Comparison of ENCODE assay signal across 11 cellular contexts in the genomic region with DNA sequence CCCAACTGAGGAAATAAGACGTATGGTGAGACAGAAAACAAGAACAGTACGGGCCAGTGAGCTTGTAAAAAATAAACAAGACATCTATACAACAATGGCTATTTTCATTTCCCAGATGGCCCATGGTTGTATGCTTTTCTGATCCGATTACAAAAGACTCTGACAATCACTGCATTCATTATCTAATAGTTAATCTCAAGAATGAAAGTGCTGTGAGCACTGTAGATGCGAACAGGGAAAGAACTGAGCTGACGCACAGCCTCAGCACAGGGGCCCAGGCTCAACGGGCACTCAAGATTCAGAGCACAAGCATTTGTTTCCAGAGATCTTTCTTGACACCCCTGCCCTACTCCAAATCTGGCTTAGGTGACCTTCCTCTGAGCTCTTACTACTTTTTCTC. TPM values are rescaled to one million over a fixed set of nuclear protein-coding genes. Genes with fewer than 3 reads are reported as not detected.
DNase-seq lines count a peak whose midpoint lies in the region; ATAC-seq, FAIRE-seq and TF ChIP-seq lines count a peak whose summit lies in the region.
"Had no signal": no experiment of that assay in that cellular context is flagged by ENCODE, and none has a peak within 500 bp of the region (broad histone marks: within the 10 kb centered on the region; RNA-seq: fewer than 3 reads in every experiment).

No MANE protein-coding gene starts in this region.

- intact Hi-C loops in mucosa of descending colon (cut with DNase I, micrococcal nuclease): no loop called here

- no peak overlapping the region for H3K4me2 ChIP-seq in Karpas-422 (ENCODE audit: low read depth, low read length, poor library complexity, severe bottlenecking)

- H3K4me3 ChIP-seq in ACC112 (ENCODE audit: low read depth, low read length) (peak overlapping the region; percentile 18; the same call in 1 of the 2 replicates), mucosa of descending colon (no peak overlapping the region), Karpas-422 (ENCODE audit: low read length) (no peak overlapping the region)
- H3K4me3 ChIP-seq: pancreas had no signal

- FAIRE-seq in H54 (lab: Jason Lieb, UNC): no peak
- FAIRE-seq: pancreas had no signal

- ATAC-seq in HG02642 (IDR thresholded peaks at IDR 0.05; ENCODE audit: poor library complexity, unreplicated experiment) (peak; percentile 46), mucosa of descending colon (peak; percentile 47), GM19467 (IDR thresholded peaks at IDR 0.05; ENCODE audit: unreplicated experiment) (no peak)

- H3K79me2 ChIP-seq in ACC112 (ENCODE audit: control insufficient read depth, insufficient read depth, low read length, unreplicated experiment) (peaks cover 8% of the 10 kb centered on the region), Karpas-422 (ENCODE audit: low read length) (peaks cover 42% of the 10 kb centered on the region)

- H2AFZ ChIP-seq in ACC112 (ENCODE audit: low read length, unreplicated experiment) (no peak overlapping the region), Karpas-422 (ENCODE audit: low read length) (no peak overlapping the region)

- no peak for TF ChIP-seq CTCF in mucosa of descending colon (IDR thresholded peaks at IDR 0.05)

- TF ChIP-seq POLR2A in H54 (IDR thresholded peaks at IDR 0.05; ENCODE audit: low read depth, low read length): no peak

- H3K27me3 ChIP-seq in ACC112 (ENCODE audit: insufficient read depth, low read length) (no peaks in the 10 kb centered on the region), Karpas-422 (ENCODE audit: low read length) (no peaks in the 10 kb centered on the region)
- H3K27me3 ChIP-seq: pancreas had no signal

- H3K27ac ChIP-seq in ACC112 (ENCODE audit: low read depth, low read length) (no peak overlapping the region), Karpas-422 (ENCODE audit: low read length) (no peak overlapping the region)

- peaks cover 14% of the 10 kb centered on the region; the same call in 1 of the 2 replicates for H3K36me3 ChIP-seq in ACC112 (ENCODE audit: insufficient read depth, low read length)
- H3K36me3 ChIP-seq in mucosa of descending colon (ENCODE audit: low read depth): no peaks in the 10 kb centered on the region
- H3K36me3 ChIP-seq in Karpas-422 (ENCODE audit: insufficient read depth, low read length): 0 out of 2 replicates have a peak, but pooled peaks cover 2% of the 10 kb centered on the region
- H3K36me3 ChIP-seq: pancreas had no signal

- H3K4me1 ChIP-seq in ACC112 (ENCODE audit: control insufficient read depth, insufficient read depth, low read length, unreplicated experiment): peaks cover 16% of the 10 kb centered on the region
- H3K4me1 ChIP-seq in mucosa of descending colon (ENCODE audit: low read depth): peaks cover 33% of the 10 kb centered on the region
- no peaks in the 10 kb centered on the region for H3K4me1 ChIP-seq in Karpas-422 (ENCODE audit: low read length)

- DNase-seq in cerebellar cortex (ENCODE audit: low spot score): peak; percentile 49
- no peak for DNase-seq in mucosa of descending colon
- no peak for DNase-seq in Karpas-422
- no peak for DNase-seq in effector CD8-positive, alpha-beta T cell (lab: John Stamatoyannopoulos, UW)
- no peak for DNase-seq in H54 (ENCODE audit: insufficient read length, low spot score)
- DNase-seq: NCI-H2081 treated with DMSO at 0.1 percent for 48 hours; pancreas; stimulated activated naive CD4-positive, alpha-beta T cell had no signal

- H3K9me3 ChIP-seq in mucosa of descending colon (no peaks in the 10 kb centered on the region), Karpas-422 (ENCODE audit: low read length) (no peaks in the 10 kb centered on the region)
- H3K9me3 ChIP-seq: pancreas had no signal

- no peaks in the 10 kb centered on the region for H4K20me1 ChIP-seq in Karpas-422 (ENCODE audit: insufficient read depth, low read depth, low read length)

- H3K9me2 ChIP-seq in Karpas-422 (replicated peaks; ENCODE audit: insufficient read depth, low read length): no peaks in the 10 kb centered on the region

- H3K9ac ChIP-seq in Karpas-422 (ENCODE audit: low read length): no peak overlapping the region

RNA-seq across cellular contexts. Expression of a gene that starts 6.9 kb away (rescaled TPM):
- 10 to 100 TPM; 34.4 to 42.0 (median 37.5) TPM for total RNA-seq in mucosa of descending colon
- total RNA-seq in Karpas-422 (2014; rRNA removed; shearing (Covaris generic); ENCODE audit: low replicate concordance): 13.1 and 25.5 TPM in 2 replicates
